ENCODE assay signal across 1 cellular context in genomic region chr14:104979758-104980591, GRCh38.
TF ChIP-seq lines count a peak whose summit lies in the region.

No MANE protein-coding gene starts in this region.

TF ChIP-seq in HEK293, 187 proteins besides CTCF, POLR2A, EP300 and RAD21 (continued from another document):
- TF ChIP-seq, protein P1, sequence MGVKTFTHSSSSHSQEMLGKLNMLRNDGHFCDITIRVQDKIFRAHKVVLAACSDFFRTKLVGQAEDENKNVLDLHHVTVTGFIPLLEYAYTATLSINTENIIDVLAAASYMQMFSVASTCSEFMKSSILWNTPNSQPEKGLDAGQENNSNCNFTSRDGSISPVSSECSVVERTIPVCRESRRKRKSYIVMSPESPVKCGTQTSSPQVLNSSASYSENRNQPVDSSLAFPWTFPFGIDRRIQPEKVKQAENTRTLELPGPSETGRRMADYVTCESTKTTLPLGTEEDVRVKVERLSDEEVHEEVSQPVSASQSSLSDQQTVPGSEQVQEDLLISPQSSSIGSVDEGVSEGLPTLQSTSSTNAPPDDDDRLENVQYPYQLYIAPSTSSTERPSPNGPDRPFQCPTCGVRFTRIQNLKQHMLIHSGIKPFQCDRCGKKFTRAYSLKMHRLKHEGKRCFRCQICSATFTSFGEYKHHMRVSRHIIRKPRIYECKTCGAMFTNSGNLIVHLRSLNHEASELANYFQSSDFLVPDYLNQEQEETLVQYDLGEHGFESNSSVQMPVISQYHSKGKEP (tag by site-specific recombination; IDR thresholded peaks at IDR 0.05), result no peak
- TF ChIP-seq ZBTB26 (tag by site-specific recombination; optimal IDR thresholded peaks at IDR 0.05) (peak; percentile 20), ZNF221 (tag by site-specific recombination; IDR thresholded peaks at IDR 0.05; ENCODE audit: borderline replicate concordance) (no peak), ZNF2 (tag by site-specific recombination; IDR thresholded peaks at IDR 0.05) (no peak; the same call in 1 of the 2 replicates), ZBTB6 (tag by site-specific recombination; IDR thresholded peaks at IDR 0.05) (no peak), ZBTB8A (tag by site-specific recombination; IDR thresholded peaks at IDR 0.05) (no peak), HOXA7 (CRISPR knock-in tag; IDR thresholded peaks at IDR 0.05; ENCODE audit: borderline replicate concordance) (no peak), ZNF600 (tag by site-specific recombination; IDR thresholded peaks at IDR 0.05) (peak; percentile 47), HOXC10 (CRISPR knock-in tag; IDR thresholded peaks at IDR 0.05) (no peak), ZNF140 (tag by site-specific recombination; IDR thresholded peaks at IDR 0.05) (no peak), FEZF1 (tag by site-specific recombination; IDR thresholded peaks at IDR 0.05) (no peak), YY1 (tag by site-specific recombination; IDR thresholded peaks at IDR 0.05) (no peak), ZNF169 (tag by site-specific recombination; IDR thresholded peaks at IDR 0.05) (no peak), ZNF211 (tag by site-specific recombination; IDR thresholded peaks at IDR 0.05; ENCODE audit: low read depth) (no peak), ZBTB7A (tag by site-specific recombination; IDR thresholded peaks at IDR 0.05; ENCODE audit: low read depth) (peak; percentile 82), ZNF692 (tag by site-specific recombination; IDR thresholded peaks at IDR 0.05) (peak; percentile 74), PRDM1 (tag by site-specific recombination; IDR thresholded peaks at IDR 0.05) (no peak), ZNF776 (tag by site-specific recombination; IDR thresholded peaks at IDR 0.05; ENCODE audit: borderline replicate concordance) (0 out of 2 replicates have a peak, but pooled peaks have one; percentile 49), ZNF292 (tag by site-specific recombination; IDR thresholded peaks at IDR 0.05; ENCODE audit: borderline replicate concordance, low read depth) (no peak), ZNF138 (tag by site-specific recombination; IDR thresholded peaks at IDR 0.05; ENCODE audit: borderline replicate concordance) (no peak), ZNF341 (tag by site-specific recombination; IDR thresholded peaks at IDR 0.05; ENCODE audit: low read depth) (no peak), ZNF324 (tag by site-specific recombination; IDR thresholded peaks at IDR 0.05) (no peak; the same call in 1 of the 2 replicates), ZNF664 (tag by site-specific recombination; IDR thresholded peaks at IDR 0.05) (no peak), SETDB1 (IDR thresholded peaks at IDR 0.05; ENCODE audit: insufficient read length, low read length) (no peak), KLF1 (tag by site-specific recombination; IDR thresholded peaks at IDR 0.05) (peak; percentile 13; the same call in 1 of the 2 replicates), GLIS1 (tag by site-specific recombination; IDR thresholded peaks at IDR 0.05) (peak; percentile 12; the same call in 1 of the 2 replicates), ZNF214 (tag by site-specific recombination; IDR thresholded peaks at IDR 0.05; ENCODE audit: borderline replicate concordance) (no peak), ZSCAN16 (tag by site-specific recombination; IDR thresholded peaks at IDR 0.05) (no peak), ZBTB20 (tag by site-specific recombination; IDR thresholded peaks at IDR 0.05) (peak; percentile 70), ZNF521 (tag by site-specific recombination; IDR thresholded peaks at IDR 0.05) (no peak), ZNF426 (tag by site-specific recombination; IDR thresholded peaks at IDR 0.05) (no peak), ZNF366 (tag by site-specific recombination; conservative IDR thresholded peaks at IDR 0.05) (no peak), ZNF16 (tag by site-specific recombination; IDR thresholded peaks at IDR 0.05; ENCODE audit: low read depth) (no peak), ZNF398 (tag by site-specific recombination; IDR thresholded peaks at IDR 0.05) (peak; percentile 48; the same call in 1 of the 2 replicates), ZNF19 (tag by site-specific recombination; IDR thresholded peaks at IDR 0.05; ENCODE audit: low read depth) (no peak), ZNF24 (tag by site-specific recombination; IDR thresholded peaks at IDR 0.05) (no peak), ZNF623 (tag by site-specific recombination; IDR thresholded peaks at IDR 0.05) (no peak), ZFHX2 (tag by site-specific recombination; conservative IDR thresholded peaks at IDR 0.05) (peak; percentile 60)
- TF ChIP-seq, protein P2, sequence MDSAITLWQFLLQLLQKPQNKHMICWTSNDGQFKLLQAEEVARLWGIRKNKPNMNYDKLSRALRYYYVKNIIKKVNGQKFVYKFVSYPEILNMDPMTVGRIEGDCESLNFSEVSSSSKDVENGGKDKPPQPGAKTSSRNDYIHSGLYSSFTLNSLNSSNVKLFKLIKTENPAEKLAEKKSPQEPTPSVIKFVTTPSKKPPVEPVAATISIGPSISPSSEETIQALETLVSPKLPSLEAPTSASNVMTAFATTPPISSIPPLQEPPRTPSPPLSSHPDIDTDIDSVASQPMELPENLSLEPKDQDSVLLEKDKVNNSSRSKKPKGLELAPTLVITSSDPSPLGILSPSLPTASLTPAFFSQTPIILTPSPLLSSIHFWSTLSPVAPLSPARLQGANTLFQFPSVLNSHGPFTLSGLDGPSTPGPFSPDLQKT (IDR thresholded peaks at IDR 0.05; ENCODE audit: borderline replicate concordance, low read depth, low read length), result no peak
- TF ChIP-seq, protein P3, sequence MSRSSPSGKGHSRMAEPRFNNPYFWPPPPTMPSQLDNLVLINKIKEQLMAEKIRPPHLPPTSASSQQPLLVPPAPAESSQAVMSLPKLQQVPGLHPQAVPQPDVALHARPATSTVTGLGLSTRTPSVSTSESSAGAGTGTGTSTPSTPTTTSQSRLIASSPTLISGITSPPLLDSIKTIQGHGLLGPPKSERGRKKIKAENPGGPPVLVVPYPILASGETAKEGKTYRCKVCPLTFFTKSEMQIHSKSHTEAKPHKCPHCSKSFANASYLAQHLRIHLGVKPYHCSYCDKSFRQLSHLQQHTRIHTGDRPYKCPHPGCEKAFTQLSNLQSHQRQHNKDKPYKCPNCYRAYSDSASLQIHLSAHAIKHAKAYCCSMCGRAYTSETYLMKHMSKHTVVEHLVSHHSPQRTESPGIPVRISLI (tag by site-specific recombination; IDR thresholded peaks at IDR 0.05), result no peak
- TF ChIP-seq, protein P4, sequence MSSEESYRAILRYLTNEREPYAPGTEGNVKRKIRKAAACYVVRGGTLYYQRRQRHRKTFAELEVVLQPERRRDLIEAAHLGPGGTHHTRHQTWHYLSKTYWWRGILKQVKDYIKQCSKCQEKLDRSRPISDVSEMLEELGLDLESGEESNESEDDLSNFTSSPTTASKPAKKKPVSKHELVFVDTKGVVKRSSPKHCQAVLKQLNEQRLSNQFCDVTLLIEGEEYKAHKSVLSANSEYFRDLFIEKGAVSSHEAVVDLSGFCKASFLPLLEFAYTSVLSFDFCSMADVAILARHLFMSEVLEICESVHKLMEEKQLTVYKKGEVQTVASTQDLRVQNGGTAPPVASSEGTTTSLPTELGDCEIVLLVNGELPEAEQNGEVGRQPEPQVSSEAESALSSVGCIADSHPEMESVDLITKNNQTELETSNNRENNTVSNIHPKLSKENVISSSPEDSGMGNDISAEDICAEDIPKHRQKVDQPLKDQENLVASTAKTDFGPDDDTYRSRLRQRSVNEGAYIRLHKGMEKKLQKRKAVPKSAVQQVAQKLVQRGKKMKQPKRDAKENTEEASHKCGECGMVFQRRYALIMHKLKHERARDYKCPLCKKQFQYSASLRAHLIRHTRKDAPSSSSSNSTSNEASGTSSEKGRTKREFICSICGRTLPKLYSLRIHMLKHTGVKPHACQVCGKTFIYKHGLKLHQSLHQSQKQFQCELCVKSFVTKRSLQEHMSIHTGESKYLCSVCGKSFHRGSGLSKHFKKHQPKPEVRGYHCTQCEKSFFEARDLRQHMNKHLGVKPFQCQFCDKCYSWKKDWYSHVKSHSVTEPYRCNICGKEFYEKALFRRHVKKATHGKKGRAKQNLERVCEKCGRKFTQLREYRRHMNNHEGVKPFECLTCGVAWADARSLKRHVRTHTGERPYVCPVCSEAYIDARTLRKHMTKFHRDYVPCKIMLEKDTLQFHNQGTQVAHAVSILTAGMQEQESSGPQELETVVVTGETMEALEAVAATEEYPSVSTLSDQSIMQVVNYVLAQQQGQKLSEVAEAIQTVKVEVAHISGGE (tag by site-specific recombination; conservative IDR thresholded peaks at IDR 0.05; ENCODE audit: low read depth), result no peak
- TF ChIP-seq, protein P5, sequence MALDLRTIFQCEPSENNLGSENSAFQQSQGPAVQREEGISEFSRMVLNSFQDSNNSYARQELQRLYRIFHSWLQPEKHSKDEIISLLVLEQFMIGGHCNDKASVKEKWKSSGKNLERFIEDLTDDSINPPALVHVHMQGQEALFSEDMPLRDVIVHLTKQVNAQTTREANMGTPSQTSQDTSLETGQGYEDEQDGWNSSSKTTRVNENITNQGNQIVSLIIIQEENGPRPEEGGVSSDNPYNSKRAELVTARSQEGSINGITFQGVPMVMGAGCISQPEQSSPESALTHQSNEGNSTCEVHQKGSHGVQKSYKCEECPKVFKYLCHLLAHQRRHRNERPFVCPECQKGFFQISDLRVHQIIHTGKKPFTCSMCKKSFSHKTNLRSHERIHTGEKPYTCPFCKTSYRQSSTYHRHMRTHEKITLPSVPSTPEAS (tag by site-specific recombination; IDR thresholded peaks at IDR 0.05), result peak; percentile 96
- TF ChIP-seq, protein P6, sequence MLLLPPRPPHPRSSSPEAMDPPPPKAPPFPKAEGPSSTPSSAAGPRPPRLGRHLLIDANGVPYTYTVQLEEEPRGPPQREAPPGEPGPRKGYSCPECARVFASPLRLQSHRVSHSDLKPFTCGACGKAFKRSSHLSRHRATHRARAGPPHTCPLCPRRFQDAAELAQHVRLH (tag by site-specific recombination; IDR thresholded peaks at IDR 0.05), result no peak
